3 cellular contexts compared by ENCODE assay signal in the genomic region with DNA sequence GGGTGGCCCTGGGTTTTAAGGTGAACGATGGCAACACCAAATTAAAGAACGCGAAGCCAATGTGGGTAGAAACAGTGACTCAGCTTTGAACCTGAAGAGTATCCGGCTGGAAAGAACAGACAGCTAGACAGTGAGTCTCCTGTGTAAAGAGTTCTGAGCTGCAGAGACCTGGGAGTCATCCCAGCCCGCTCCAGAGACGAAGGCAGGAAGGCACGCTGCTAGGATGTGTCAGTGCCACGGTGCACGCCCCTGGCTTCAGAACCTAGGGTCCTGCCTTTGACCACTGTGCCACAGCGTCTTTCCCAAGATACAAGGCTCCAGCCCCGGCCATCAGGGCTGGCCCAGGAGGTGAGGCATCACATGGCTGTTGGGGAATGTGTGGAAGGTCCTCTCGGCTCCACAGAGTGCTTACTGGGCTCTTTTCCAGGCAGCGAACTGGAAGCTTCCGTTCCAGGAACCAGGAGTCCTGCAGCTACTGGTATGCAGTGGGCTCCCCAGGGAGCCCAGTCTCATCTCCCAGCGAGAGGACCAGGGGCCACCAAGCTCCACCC.
TF ChIP-seq lines count a peak whose summit lies in the region.

No MANE protein-coding gene starts in this region.

TF ChIP-seq in A549, 52 proteins besides CTCF, POLR2A, EP300 and RAD21 (continues in another document):
- TF ChIP-seq, protein P1, sequence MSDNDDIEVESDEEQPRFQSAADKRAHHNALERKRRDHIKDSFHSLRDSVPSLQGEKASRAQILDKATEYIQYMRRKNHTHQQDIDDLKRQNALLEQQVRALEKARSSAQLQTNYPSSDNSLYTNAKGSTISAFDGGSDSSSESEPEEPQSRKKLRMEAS (IDR thresholded peaks at IDR 0.05), result peak; percentile 93
- TF ChIP-seq JUN (IDR thresholded peaks at IDR 0.05) (peak in 1 of 2 experiments; percentile 69; a peak in 1 of 5 replicates), NR3C1 (IDR thresholded peaks at IDR 0.05) (no peak), HOXB13 (CRISPR knock-in tag; IDR thresholded peaks at IDR 0.05; ENCODE audit: low read depth) (peak; percentile 71; the same call in 1 of the 2 replicates), ZSCAN20 (CRISPR knock-in tag; IDR thresholded peaks at IDR 0.05) (no peak), RNF2 (IDR thresholded peaks at IDR 0.05; ENCODE audit: borderline replicate concordance, low read depth) (no peak), CHD4 (IDR thresholded peaks at IDR 0.05; ENCODE audit: borderline replicate concordance) (no peak), PHF8 (IDR thresholded peaks at IDR 0.05; ENCODE audit: borderline replicate concordance, low read depth) (no peak), GATA3 (IDR thresholded peaks at IDR 0.05; ENCODE audit: borderline replicate concordance) (peak; percentile 34; the same call in 1 of the 2 replicates), SMC3 (IDR thresholded peaks at IDR 0.05) (0 out of 3 replicates have a peak, but pooled peaks have one; percentile 17), BHLHE40 (IDR thresholded peaks at IDR 0.05; ENCODE audit: low read depth, low read length) (no peak), HOXB5 (CRISPR knock-in tag; IDR thresholded peaks at IDR 0.05) (0 out of 2 replicates have a peak, but pooled peaks have one; percentile 57), FOSB (CRISPR knock-in tag; IDR thresholded peaks at IDR 0.05) (no peak), EHF (CRISPR knock-in tag; IDR thresholded peaks at IDR 0.05) (peak; percentile 64; the same call in 1 of the 2 replicates), ZNF302 (CRISPR knock-in tag; IDR thresholded peaks at IDR 0.05) (peak; percentile 63; the same call in 1 of the 2 replicates), FOSL2 (IDR thresholded peaks at IDR 0.05) (no peak), FOSL2 (CRISPR knock-in tag; IDR thresholded peaks at IDR 0.05) (peak; percentile 77), ZC3H11A (IDR thresholded peaks at IDR 0.05) (no peak), KDM5A (IDR thresholded peaks at IDR 0.05) (no peak), RFX5 (IDR thresholded peaks at IDR 0.05) (no peak)
- TF ChIP-seq, protein P2, sequence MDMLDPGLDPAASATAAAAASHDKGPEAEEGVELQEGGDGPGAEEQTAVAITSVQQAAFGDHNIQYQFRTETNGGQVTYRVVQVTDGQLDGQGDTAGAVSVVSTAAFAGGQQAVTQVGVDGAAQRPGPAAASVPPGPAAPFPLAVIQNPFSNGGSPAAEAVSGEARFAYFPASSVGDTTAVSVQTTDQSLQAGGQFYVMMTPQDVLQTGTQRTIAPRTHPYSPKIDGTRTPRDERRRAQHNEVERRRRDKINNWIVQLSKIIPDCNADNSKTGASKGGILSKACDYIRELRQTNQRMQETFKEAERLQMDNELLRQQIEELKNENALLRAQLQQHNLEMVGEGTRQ (IDR thresholded peaks at IDR 0.05), result peak; percentile 57; the same call in 1 of the 2 replicates
- TF ChIP-seq, protein P3, sequence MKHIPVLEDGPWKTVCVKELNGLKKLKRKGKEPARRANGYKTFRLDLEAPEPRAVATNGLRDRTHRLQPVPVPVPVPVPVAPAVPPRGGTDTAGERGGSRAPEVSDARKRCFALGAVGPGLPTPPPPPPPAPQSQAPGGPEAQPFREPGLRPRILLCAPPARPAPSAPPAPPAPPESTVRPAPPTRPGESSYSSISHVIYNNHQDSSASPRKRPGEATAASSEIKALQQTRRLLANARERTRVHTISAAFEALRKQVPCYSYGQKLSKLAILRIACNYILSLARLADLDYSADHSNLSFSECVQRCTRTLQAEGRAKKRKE (CRISPR knock-in tag; IDR thresholded peaks at IDR 0.05; ENCODE audit: low read depth), result no peak; the same call in 1 of the 2 replicates
- TF ChIP-seq, protein P4, sequence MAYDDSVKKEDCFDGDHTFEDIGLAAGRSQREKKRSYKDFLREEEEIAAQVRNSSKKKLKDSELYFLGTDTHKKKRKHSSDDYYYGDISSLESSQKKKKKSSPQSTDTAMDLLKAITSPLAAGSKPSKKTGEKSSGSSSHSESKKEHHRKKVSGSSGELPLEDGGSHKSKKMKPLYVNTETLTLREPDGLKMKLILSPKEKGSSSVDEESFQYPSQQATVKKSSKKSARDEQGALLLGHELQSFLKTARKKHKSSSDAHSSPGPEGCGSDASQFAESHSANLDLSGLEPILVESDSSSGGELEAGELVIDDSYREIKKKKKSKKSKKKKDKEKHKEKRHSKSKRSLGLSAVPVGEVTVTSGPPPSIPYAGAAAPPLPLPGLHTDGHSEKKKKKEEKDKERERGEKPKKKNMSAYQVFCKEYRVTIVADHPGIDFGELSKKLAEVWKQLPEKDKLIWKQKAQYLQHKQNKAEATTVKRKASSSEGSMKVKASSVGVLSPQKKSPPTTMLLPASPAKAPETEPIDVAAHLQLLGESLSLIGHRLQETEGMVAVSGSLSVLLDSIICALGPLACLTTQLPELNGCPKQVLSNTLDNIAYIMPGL (CRISPR knock-in tag; IDR thresholded peaks at IDR 0.05; ENCODE audit: borderline replicate concordance), result no peak

TF ChIP-seq in IMR-90, 13 proteins besides CTCF, POLR2A, EP300 and RAD21:
- TF ChIP-seq, protein P2 (IDR thresholded peaks at IDR 0.05; ENCODE audit: low read depth, low read length), result no peak
- TF ChIP-seq CHD1 (IDR thresholded peaks at IDR 0.05; ENCODE audit: low read depth, low read length), result no peak
TF ChIP-seq in IMR-90: peak in this region for 0.

TF ChIP-seq in H1, 55 proteins besides CTCF, POLR2A, EP300 and RAD21:
- TF ChIP-seq TAF7 (optimal IDR thresholded peaks at IDR 0.05; ENCODE audit: borderline replicate concordance, low read depth, low read length) (no peak), BCL11A (IDR thresholded peaks at IDR 0.05; ENCODE audit: low read depth in 2 of 2, low read length in 2 of 2) (no peak), CREB1 (IDR thresholded peaks at IDR 0.05) (no peak), NANOG (IDR thresholded peaks at IDR 0.05; ENCODE audit: insufficient read depth, low read depth, low read length, poor library complexity, severe bottlenecking) (no peak)
- TF ChIP-seq, protein P5, sequence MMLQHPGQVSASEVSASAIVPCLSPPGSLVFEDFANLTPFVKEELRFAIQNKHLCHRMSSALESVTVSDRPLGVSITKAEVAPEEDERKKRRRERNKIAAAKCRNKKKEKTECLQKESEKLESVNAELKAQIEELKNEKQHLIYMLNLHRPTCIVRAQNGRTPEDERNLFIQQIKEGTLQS (IDR thresholded peaks at IDR 0.05; ENCODE audit: insufficient read depth, low read depth, low read length), result no peak
- TF ChIP-seq, protein P6, sequence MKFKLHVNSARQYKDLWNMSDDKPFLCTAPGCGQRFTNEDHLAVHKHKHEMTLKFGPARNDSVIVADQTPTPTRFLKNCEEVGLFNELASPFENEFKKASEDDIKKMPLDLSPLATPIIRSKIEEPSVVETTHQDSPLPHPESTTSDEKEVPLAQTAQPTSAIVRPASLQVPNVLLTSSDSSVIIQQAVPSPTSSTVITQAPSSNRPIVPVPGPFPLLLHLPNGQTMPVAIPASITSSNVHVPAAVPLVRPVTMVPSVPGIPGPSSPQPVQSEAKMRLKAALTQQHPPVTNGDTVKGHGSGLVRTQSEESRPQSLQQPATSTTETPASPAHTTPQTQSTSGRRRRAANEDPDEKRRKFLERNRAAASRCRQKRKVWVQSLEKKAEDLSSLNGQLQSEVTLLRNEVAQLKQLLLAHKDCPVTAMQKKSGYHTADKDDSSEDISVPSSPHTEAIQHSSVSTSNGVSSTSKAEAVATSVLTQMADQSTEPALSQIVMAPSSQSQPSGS (IDR thresholded peaks at IDR 0.05; ENCODE audit: low read length), result no peak
